7 cellular contexts compared by ENCODE assay signal in genomic region chr18:35345460-35345921, GRCh38. TPM values are rescaled to one million over a fixed set of nuclear protein-coding genes. Genes with fewer than 3 reads are reported as not detected.
DNase-seq lines count a peak whose midpoint lies in the region; ATAC-seq and TF ChIP-seq lines count a peak whose summit lies in the region.

No MANE protein-coding gene starts in this region.

- peak overlapping the region; percentile 97 to 100 for H3K4me3 ChIP-seq in vagina

- peaks cover 2% of the 10 kb centered on the region for H3K27me3 Mint-ChIP-seq in mesothelial cell of epicardium (ENCODE audit: low read depth)

- ATAC-seq in GM19351 (IDR thresholded peaks at IDR 0.05; ENCODE audit: unreplicated experiment) (peak; percentile 37), GM21737 (IDR thresholded peaks at IDR 0.05; ENCODE audit: unreplicated experiment) (no peak)

- no peaks in the 10 kb centered on the region for H3K9me3 ChIP-seq in vagina

- TF ChIP-seq CTCF in mesothelial cell of epicardium (IDR thresholded peaks at IDR 0.05; ENCODE audit: unreplicated experiment) (no peak), vagina (IDR thresholded peaks at IDR 0.05) (no peak)

- H3K4me3 Mint-ChIP-seq in mesothelial cell of epicardium = peak overlapping the region; percentile 97

- intact Hi-C loops in vagina (cut with DNase I) = loop anchor here (5.0 kb wide), 1 partner anchor 58 kb away; no protein-coding TSS in a partner anchor

- no peaks in the 10 kb centered on the region for H3K36me3 ChIP-seq in vagina

- no peaks in the 10 kb centered on the region for H3K9me3 Mint-ChIP-seq in mesothelial cell of epicardium

- H3K27ac ChIP-seq in vagina = peak overlapping the region; percentile 100

- no peaks in the 10 kb centered on the region for H3K27me3 ChIP-seq in vagina

- H3K4me1 ChIP-seq in vagina = peaks cover 39% of the 10 kb centered on the region

- H3K27ac Mint-ChIP-seq in mesothelial cell of epicardium = peak overlapping the region; percentile 77

- no peak for TF ChIP-seq POLR2A in vagina (IDR thresholded peaks at IDR 0.05)

- in situ Hi-C loops in T47D (cut with HindIII; ENCODE audit: low pct_unique_long_range_greater_than_20kb, low sequenced_read_pairs) = no loop called here

- peaks cover 25% of the 10 kb centered on the region for H3K4me1 Mint-ChIP-seq in mesothelial cell of epicardium

- DNase-seq in NCI-H1092 (lab: John Stamatoyannopoulos, UW) (peak; percentile 68), T47D (ENCODE audit: low read depth in 1 of 2, low spot score in 1 of 2) (peak; percentile 46 to 96), mesothelial cell of epicardium (ENCODE audit: low spot score in 2 of 2, unreplicated experiment in 2 of 2) (no peak), vagina (ENCODE audit: extremely low spot score in 2 of 2) (no peak), cortex of kidney (lab: John Stamatoyannopoulos, UW) (no peak)

- peaks cover under 1% of the 10 kb centered on the region for H3K36me3 Mint-ChIP-seq in mesothelial cell of epicardium

RNA-seq across cellular contexts. Expression of gene ZNF24, which starts 1.3 kb away (rescaled TPM):
- 55.3 to 61.4 TPM (median 58.0 TPM) in 3 replicates for total RNA-seq in mesothelial cell of epicardium
- 24.8 TPM for total RNA-seq in vagina

RNA-seq across cellular contexts. Expression of gene ZNF396, which starts 31.6 kb away (rescaled TPM):
- total RNA-seq in mesothelial cell of epicardium (1.2 to 1.8 TPM (median 1.6 TPM) in 3 replicates), vagina (0.98 TPM)

RNA-seq across cellular contexts. Expression of gene ZSCAN30, which starts 55.5 kb away (rescaled TPM):
- total RNA-seq in mesothelial cell of epicardium = 23.8 to 29.3 TPM (median 27.1 TPM) in 3 replicates
- 19.4 TPM for total RNA-seq in vagina

Comparison
In these comparisons a context has a peak if more than half of its experiments do, and no peak if none do; other contexts are left out.
1. DNase-seq: peak in NCI-H1092 (single experiment) and T47D (2 of 2); none in mesothelial cell of epicardium (0 of 2), vagina (0 of 2) and cortex of kidney (single experiment).